8 cellular contexts compared by ENCODE assay signal in genomic region chr12:6277982-6278438, GRCh38. TPM values are rescaled to one million over a fixed set of nuclear protein-coding genes. Genes with fewer than 3 reads are reported as not detected.
A peak's percentile ranks its signal among the peaks of the same experiment; 100 is the strongest.
DNase-seq lines count a peak whose midpoint lies in the region; ATAC-seq, FAIRE-seq and TF ChIP-seq lines count a peak whose summit lies in the region.

No MANE protein-coding gene starts in this region.

- H3K27ac ChIP-seq in IMR-90 (ENCODE audit: insufficient read depth, low read length): peak overlapping the region; percentile 78; the same call in 1 of the 2 replicates
- peak overlapping the region in 4 of 5 donors; percentile 85 to 92 (median 86) for H3K27ac ChIP-seq in adrenal gland
- peak overlapping the region; percentile 38 for H3K27ac ChIP-seq in HepG2 (ENCODE audit: extremely low read length, insufficient read depth, low read length)

- in situ Hi-C loops in IMR-90 (cut with MboI; ENCODE audit: low sequenced_read_pairs) (loop anchor here (5.0 to 25.0 kb wide), 3 partner anchors 71 to 816 kb away; no protein-coding TSS in a partner anchor), HepG2 (cut with HindIII; ENCODE audit: extremely low pct_ligation_motif_present, low pct_unique_long_range_greater_than_20kb) (loop anchor here (5.0 kb wide), 3 partner anchors 46 to 216 kb away; no protein-coding TSS in a partner anchor)

- H3K36me3 ChIP-seq in IMR-90 (ENCODE audit: control insufficient read depth, insufficient read depth, low read length) (no peaks in the 10 kb centered on the region), adrenal gland (replicated peaks in 1 of 2) (no peaks in the 10 kb centered on the region), HepG2 (replicated peaks in 1 of 2; ENCODE audit: control insufficient read depth in 1 of 2, insufficient read depth in 2 of 2, low read length in 2 of 2) (no peaks in the 10 kb centered on the region)

- H3K9ac ChIP-seq in IMR-90 (ENCODE audit: low read depth, low read length) (peak overlapping the region; percentile 35), HepG2 (ENCODE audit: insufficient read depth, low read depth, low read length) (peak overlapping the region; percentile 77)

- H2AK5ac ChIP-seq in IMR-90 (ENCODE audit: low read depth, low read length): peak overlapping the region; percentile 81

- no peak for TF ChIP-seq RAD21 in IMR-90 (IDR thresholded peaks at IDR 0.05; ENCODE audit: low read length)
- no peak for TF ChIP-seq RAD21 in HepG2 (CRISPR knock-in tag; IDR thresholded peaks at IDR 0.05)

- H2BK5ac ChIP-seq in IMR-90 (ENCODE audit: low read depth, low read length, poor library complexity, severe bottlenecking): no peak overlapping the region

- H3K9me1 ChIP-seq in IMR-90 (ENCODE audit: insufficient read depth, low read length): peaks cover 30% of the 10 kb centered on the region

- no peaks in the 10 kb centered on the region for H3K9me3 ChIP-seq in IMR-90 (ENCODE audit: control insufficient read depth, insufficient read depth, low read length)
- no peaks in the 10 kb centered on the region for H3K9me3 ChIP-seq in adrenal gland (replicated peaks in 1 of 3)
- H3K9me3 ChIP-seq in HepG2 (ENCODE audit: low read length): no peaks in the 10 kb centered on the region

- TF ChIP-seq CTCF in IMR-90 (conservative IDR thresholded peaks at IDR 0.05; ENCODE audit: low read depth, low read length) (no peak), adrenal gland (IDR thresholded peaks at IDR 0.05) (no peak), HepG2 (CRISPR knock-in tag; IDR thresholded peaks at IDR 0.05) (no peak)

- H3K4me3 ChIP-seq in IMR-90 (ENCODE audit: insufficient read depth, low read depth, low read length) (peak overlapping the region; percentile 56), adrenal gland (peak overlapping the region in 2 of 4 donors; percentile 23 to 69), HepG2 (replicated peaks in 1 of 3; ENCODE audit: insufficient read depth in 1 of 3, low read depth in 2 of 3, low read length in 3 of 3) (peak overlapping the region; percentile 51 to 71 (median 52); a peak in 5 of 6 replicates)

- no peak for TF ChIP-seq EP300 in HepG2 (IDR thresholded peaks at IDR 0.05; ENCODE audit: low read depth in 2 of 2, low read length in 2 of 2)
- no peak for TF ChIP-seq EP300 in HepG2 (CRISPR knock-in tag; IDR thresholded peaks at IDR 0.05; ENCODE audit: borderline replicate concordance)

- peak overlapping the region; percentile 78 for H3K23ac ChIP-seq in IMR-90 (ENCODE audit: low read depth, low read length)

- dilution Hi-C loops in IMR-90 (cut with HindIII; ENCODE audit: low sequenced_read_pairs, unreplicated experiment): no loop called here

- TF ChIP-seq POLR2A in IMR-90 (IDR thresholded peaks at IDR 0.05; ENCODE audit: low read depth, low read length) (no peak), adrenal gland (IDR thresholded peaks at IDR 0.05) (no peak), HepG2 (IDR thresholded peaks at IDR 0.05; ENCODE audit: insufficient read depth in 1 of 2, low read depth in 2 of 2, low read length in 2 of 2) (no peak)

- no peaks in the 10 kb centered on the region for H4K20me1 ChIP-seq in IMR-90 (ENCODE audit: insufficient read depth, low read length)
- no peaks in the 10 kb centered on the region for H4K20me1 ChIP-seq in HepG2 (ENCODE audit: insufficient read depth, low read length)

- H3K27me3 ChIP-seq in IMR-90 (ENCODE audit: control insufficient read depth, insufficient read depth, low read length) (no peaks in the 10 kb centered on the region), adrenal gland (no peaks in the 10 kb centered on the region), HepG2 (ENCODE audit: control insufficient read depth in 1 of 2, insufficient read depth in 2 of 2, low read length in 2 of 2) (peaks cover 0 to 17% of the 10 kb centered on the region in 2 experiments; a peak in 4 of 5 replicates)

- peak overlapping the region; percentile 44 for H3K18ac ChIP-seq in IMR-90 (ENCODE audit: low read depth, low read length)

- no peaks in the 10 kb centered on the region for H3K79me2 ChIP-seq in HepG2 (ENCODE audit: insufficient read depth, low read length)

- BruUV-seq in IMR-90 (replicated peaks; lab: Mats Ljungman, UMichigan) (no TSS peak), HepG2 (replicated peaks; lab: Mats Ljungman, UMichigan) (TSS peak; percentile 79)

- peak overlapping the region; percentile 81 for H4K5ac ChIP-seq in IMR-90 (ENCODE audit: low read depth, low read length)

- H3K4me2 ChIP-seq in IMR-90 (ENCODE audit: low read depth, low read length): peak overlapping the region; percentile 71
- peak overlapping the region; percentile 81 for H3K4me2 ChIP-seq in HepG2 (ENCODE audit: low read depth, low read length)

- CTCF ChIA-PET in IMR-90 (lab: Yijun Ruan, JAX) (interaction anchor here (0.8 to 3.7 kb wide), 4 partner anchors 29 to 290 kb away, joined by 3 to 29 read pairs (median 4); no protein-coding TSS in a partner anchor), HepG2 (lab: Yijun Ruan, JAX; ENCODE audit: low intra/inter-chr PET ratio, low total read pairs) (interaction anchor here (1.3 to 2.9 kb wide), 2 partner anchors 82 to 216 kb away, joined by 3 to 29 read pairs; no protein-coding TSS in a partner anchor)

- DNase-seq in activated T-cell treated with anti-CD3 and anti-CD28 coated beads for 24 hours (ENCODE audit: low read depth) (peak; percentile 27), IMR-90 (no peak), adrenal gland (peak in 6 of 7 donors; percentile 44 to 77 (median 50)), HepG2 (ENCODE audit: low spot score) (no peak), DMS 273 treated with DMSO at 0.1 percent for 48 hours (lab: John Stamatoyannopoulos, UW) (no peak), NCI-H748 (lab: John Stamatoyannopoulos, UW; ENCODE audit: unreplicated experiment) (no peak)
- no peak for DNase-seq in activated T-cell treated with anti-CD3 and anti-CD28 coated beads, Interleukin-2, amount 50 U/mL, for 1 hour
- peak; percentile 5 to 6 for DNase-seq in stimulated activated CD8-positive, alpha-beta memory T cell treated with anti-CD3 and anti-CD28 coated beads, Interleukin-4, amount 100 ng/mL, for 4 hours (ENCODE audit: low read depth in 2 of 2, low spot score in 1 of 2)

- H3K4me1 ChIP-seq in IMR-90 (ENCODE audit: control insufficient read depth, insufficient read depth, low read length) (peaks cover 31% of the 10 kb centered on the region), adrenal gland (replicated peaks in 1 of 2) (peaks cover 17 to 29% of the 10 kb centered on the region in 2 donors), HepG2 (ENCODE audit: insufficient read depth, low read length) (peaks cover 91% of the 10 kb centered on the region)

- POLR2A ChIA-PET in IMR-90 (lab: Charles Lee; ENCODE audit: unreplicated experiment) (no interaction called here), HepG2 (lab: Yijun Ruan, JAX) (interaction anchor here (1.1 to 3.3 kb wide), 9 partner anchors 9 to 207 kb away, joined by 3 to 15 read pairs (median 6); partner anchors contain the start of gene CD9)

- peak overlapping the region; percentile 97 for H2BK120ac ChIP-seq in IMR-90 (ENCODE audit: low read depth, low read length)

- H2AK9ac ChIP-seq in IMR-90 (replicated peaks; ENCODE audit: low read depth, low read length, poor library complexity): peak overlapping the region; percentile 93

- peak overlapping the region; percentile 72 for H2BK20ac ChIP-seq in IMR-90 (ENCODE audit: low read depth, low read length)

- ATAC-seq in IMR-90 (ENCODE audit: low read depth) (no peak), HepG2 (no peak)

- peak overlapping the region; percentile 50; the same call in 2 of the 3 replicates for H2BK15ac ChIP-seq in IMR-90 (ENCODE audit: low read depth, low read length)

- H4K8ac ChIP-seq in IMR-90 (ENCODE audit: low read depth in 2 of 2, low read length in 2 of 2): peak overlapping the region; percentile 80 to 83; a peak in 3 of 4 replicates

- peaks cover 0 to 6% of the 10 kb centered on the region in 2 experiments; a peak in 1 of 4 replicates for H3K79me1 ChIP-seq in IMR-90 (ENCODE audit: low read depth in 1 of 2, low read length in 2 of 2)

- WGBS in IMR-90 (ENCODE audit: extremely low coverage in 2 of 2, insufficient read length in 1 of 2), 2 experiments: 81% methylated on average over 15 of the region's 15 CpGs; no CpG with 5 or more reads in 1 of the 2 experiments
- WGBS in adrenal gland, 4 donors: 22 to 46% (median 32%) methylated on average over 15 of the region's 15 CpGs
- 35% methylated on average over 11 of the region's 15 CpGs for WGBS in HepG2 (ENCODE audit: low lambda C conversion rate)

- intact Hi-C loops in IMR-90 (cut with micrococcal nuclease) (loop anchor here (1.0 to 2.0 kb wide), 3 partner anchors 47 to 215 kb away; no protein-coding TSS in a partner anchor), adrenal gland (cut with DNase I) (loop anchor here in 1 of 2 donors (2.0 kb wide), 1 partner anchor 79 kb away; no protein-coding TSS in a partner anchor), HepG2 (cut with micrococcal nuclease; ENCODE audit: unreplicated experiment) (loop anchor here (1.0 kb wide), 1 partner anchor 82 kb away; no protein-coding TSS in a partner anchor)

- H3K56ac ChIP-seq in IMR-90 (ENCODE audit: extremely low read depth, insufficient read depth, low read length): no peak overlapping the region

- H4K91ac ChIP-seq in IMR-90 (ENCODE audit: insufficient read depth, low read depth, low read length): peak overlapping the region; percentile 81

- H3K4ac ChIP-seq in IMR-90 (ENCODE audit: low read depth, low read length): peak overlapping the region; percentile 92

- no peak for FAIRE-seq in HepG2 (lab: Jason Lieb, UNC)

- peak overlapping the region; percentile 92 for H2AFZ ChIP-seq in IMR-90 (replicated peaks; ENCODE audit: low read length, poor library complexity)
- H2AFZ ChIP-seq in HepG2 (ENCODE audit: low read length): no peak overlapping the region

- peak overlapping the region; percentile 37; the same call in 1 of the 2 replicates for H3K14ac ChIP-seq in IMR-90 (replicated peaks; ENCODE audit: low read depth, low read length)

RNA-seq across cellular contexts. Expression of gene PLEKHG6, which starts 32.5 kb away (rescaled TPM):
- total RNA-seq in IMR-90 (2012; rRNA removed) (under 0.01 TPM in 2 replicates), adrenal gland (1 to 10 TPM in 2 of 8 donors, under 1 TPM in 5, not detected in 1; 0.23 to 1.9 (median 0.51) TPM), HepG2 (2016; rRNA removed; fragmentation: Illumina TruSeq; extraction: Trizol) (13.1 and 18.9 TPM in 2 replicates)
- polyA plus RNA-seq in IMR-90 (2012; rRNA removed) (0.10 TPM in 2 replicates), adrenal gland (1 to 10 TPM in 1 of 3 donors, under 1 TPM in 1, not detected in 1; 0.32 to 5.8 TPM), HepG2 (2011; rRNA removed) (17.0 and 26.8 TPM in 2 replicates)
- polyA plus RNA-seq in IMR-90 (2012; cell fraction: cytosol; rRNA removed): 0.05 and 0.07 TPM in 2 replicates
- 0.05 and 0.15 TPM in 2 replicates for polyA plus RNA-seq in IMR-90 (2012; cell fraction: nucleus; rRNA removed; ENCODE audit: low replicate concordance)
- 11.1 and 14.7 TPM in 2 replicates for total RNA-seq in HepG2 (2016; cell fraction: cytosol; rRNA removed; fragmentation: Illumina TruSeq; extraction: Trizol; ENCODE audit: low read depth)
- 15.0 and 16.9 TPM in 2 replicates for total RNA-seq in HepG2 (2016; cell fraction: insoluble cytoplasmic fraction; rRNA removed; fragmentation: Illumina TruSeq; extraction: Trizol)
- total RNA-seq in HepG2 (2016; cell fraction: membrane; rRNA removed; fragmentation: Illumina TruSeq; extraction: Trizol): 23.7 TPM in 2 replicates
- total RNA-seq in HepG2 (2016; cell fraction: nucleus; rRNA removed; fragmentation: Illumina TruSeq; extraction: Trizol): 15.6 and 19.7 TPM in 2 replicates
- polyA plus RNA-seq in HepG2 (2011; cell fraction: cytosol; rRNA removed): 12.8 and 29.8 TPM in 2 replicates
- polyA plus RNA-seq in HepG2 (2011; cell fraction: nucleus; rRNA removed): 20.1 and 50.9 TPM in 2 replicates
- polyA plus RNA-seq in HepG2 (2012): 16.4 and 22.2 TPM in 2 replicates
- polyA plus RNA-seq in HepG2 (2016; cell fraction: cytosol; fragmentation: Illumina TruSeq; extraction: Trizol; ENCODE audit: low read depth): 16.0 and 16.1 TPM in 2 replicates
- 15.2 and 21.6 TPM in 2 replicates for polyA plus RNA-seq in HepG2 (2016; cell fraction: insoluble cytoplasmic fraction; fragmentation: Illumina TruSeq; extraction: Trizol; ENCODE audit: low read depth)
- polyA plus RNA-seq in HepG2 (2016; cell fraction: membrane; fragmentation: Illumina TruSeq; extraction: Trizol; ENCODE audit: low read depth): 20.3 and 26.3 TPM in 2 replicates
- 28.0 and 30.9 TPM in 2 replicates for polyA plus RNA-seq in HepG2 (2016; cell fraction: nucleus; fragmentation: Illumina TruSeq; extraction: Trizol; ENCODE audit: insufficient read depth, low read depth)
- polyA minus RNA-seq in HepG2 (2011; rRNA and poly(A)+ RNA removed; ENCODE audit: low replicate concordance): 0.70 and 23.3 TPM in 2 replicates
- 8.8 and 12.8 TPM in 2 replicates for polyA minus RNA-seq in HepG2 (2011; cell fraction: cytosol; rRNA and poly(A)+ RNA removed)
- 13.3 and 16.5 TPM in 2 replicates for polyA minus RNA-seq in HepG2 (2011; cell fraction: nucleus; rRNA and poly(A)+ RNA removed)

Comparison
In these comparisons a context has a peak if more than half of its experiments do, and no peak if none do; other contexts are left out.
1. DNase-seq: peak in activated T-cell treated with anti-CD3 and anti-CD28 coated beads for 24 hours (single experiment), adrenal gland (6 of 7) and stimulated activated CD8-positive, alpha-beta memory T cell treated with anti-CD3 and anti-CD28 coated beads, Interleukin-4, amount 100 ng/mL, for 4 hours (2 of 2); none in activated T-cell treated with anti-CD3 and anti-CD28 coated beads, Interleukin-2, amount 50 U/mL, for 1 hour (single experiment), IMR-90 (single experiment), HepG2 (single experiment), DMS 273 treated with DMSO at 0.1 percent for 48 hours (single experiment) and NCI-H748 (single experiment).
2. RNA of gene PLEKHG6, which starts 32.5 kb away (total RNA-seq): 11.1 to 23.7 TPM in HepG2; 0.23 to 1.9 TPM in adrenal gland and under 0.01 TPM in IMR-90; every median in the first group is over 4 times any median in the second.
3. Peak in every context shown above with its lines, with median percentiles within 50 percentile points of each other: H3K27ac ChIP-seq.